1 cellular context compared by ENCODE assay signal in genomic region chr5:171425596-171426244, GRCh38.
TF ChIP-seq lines count a peak whose summit lies in the region.

No MANE protein-coding gene starts in this region.

TF ChIP-seq in IMR-90, 13 proteins besides CTCF, POLR2A, EP300 and RAD21:
- TF ChIP-seq RCOR1 (IDR thresholded peaks at IDR 0.05; ENCODE audit: insufficient replicate concordance, low read length) (no peak), RFX5 (IDR thresholded peaks at IDR 0.05; ENCODE audit: low read depth, low read length) (no peak), FOS (IDR thresholded peaks at IDR 0.05; ENCODE audit: low read depth, low read length) (no peak), MAZ (IDR thresholded peaks at IDR 0.05; ENCODE audit: borderline replicate concordance, low read depth, low read length) (no peak), CEBPB (IDR thresholded peaks at IDR 0.05; ENCODE audit: low read depth, low read length) (no peak), MAFK (IDR thresholded peaks at IDR 0.05; ENCODE audit: low read depth, low read length) (no peak), SMC3 (IDR thresholded peaks at IDR 0.05; ENCODE audit: low read depth, low read length) (no peak), CHD1 (IDR thresholded peaks at IDR 0.05; ENCODE audit: low read depth, low read length) (no peak), USF2 (IDR thresholded peaks at IDR 0.05; ENCODE audit: low read depth, low read length) (no peak), NFE2L2 (IDR thresholded peaks at IDR 0.05; ENCODE audit: low read depth, low read length) (no peak), BHLHE40 (IDR thresholded peaks at IDR 0.05; ENCODE audit: low read depth, low read length) (no peak)
